ENCODE assay signal across 8 cellular contexts in genomic region chr11:64306563-64306875, GRCh38. TPM values are rescaled to one million over a fixed set of nuclear protein-coding genes. Genes with fewer than 3 reads are reported as not detected.
A peak's percentile ranks its signal among the peaks of the same experiment; 100 is the strongest.
DNase-seq lines count a peak whose midpoint lies in the region; ATAC-seq and TF ChIP-seq lines count a peak whose summit lies in the region.

No MANE protein-coding gene starts in this region.

- no peak for ATAC-seq in naive thymus-derived CD8-positive, alpha-beta T cell
- ATAC-seq in HG02678 (IDR thresholded peaks at IDR 0.05; ENCODE audit: unreplicated experiment) (no peak), GM18909 (IDR thresholded peaks at IDR 0.05; ENCODE audit: poor library complexity, unreplicated experiment) (no peak)

- H3K27ac Mint-ChIP-seq in naive thymus-derived CD8-positive, alpha-beta T cell, result peak overlapping the region; percentile 86 to 97 (median 94)

- H3K9me3 ChIP-seq in MG63 (no peaks in the 10 kb centered on the region), ectodermal cell (ENCODE audit: control insufficient read depth, low read length) (no peaks in the 10 kb centered on the region)

- H3K27me3 ChIP-seq in MG63, result no peaks in the 10 kb centered on the region
- H3K27me3 ChIP-seq in ectodermal cell (ENCODE audit: control insufficient read depth, insufficient read depth, low read length, poor library complexity, severe bottlenecking), result peaks cover 20% of the 10 kb centered on the region

- H3K27ac ChIP-seq in ectodermal cell (ENCODE audit: insufficient read depth, low read depth, low read length, poor library complexity, severe bottlenecking), result no peak overlapping the region

- WGBS in ectodermal cell, 2 experiments, result 28 to 32% methylated on average over 9 of the region's 9 CpGs

- H3K36me3 Mint-ChIP-seq in naive thymus-derived CD8-positive, alpha-beta T cell, result peaks cover 0 to 15% (median 0%) of the 10 kb centered on the region in 3 donors

- DNase-seq in AG10803 (ENCODE audit: low read depth) (no peak), MG63 (no peak), iPS-NIHi7 (ENCODE audit: extremely low spot score) (no peak)
- DNase-seq in naive thymus-derived CD8-positive, alpha-beta T cell, result no peak
- no peak for DNase-seq in activated CD8-positive, alpha-beta memory T cell treated with anti-CD3 and anti-CD28 coated beads, Interleukin-2, amount 50 U/mL, for 48 hours

- H3K4me3 Mint-ChIP-seq in naive thymus-derived CD8-positive, alpha-beta T cell, result peak overlapping the region; percentile 88 to 99 (median 96)

- H3K9me3 Mint-ChIP-seq in naive thymus-derived CD8-positive, alpha-beta T cell, result no peaks in the 10 kb centered on the region

- H3K27me3 Mint-ChIP-seq in naive thymus-derived CD8-positive, alpha-beta T cell, result peaks cover 0 to 5% (median 4%) of the 10 kb centered on the region in 5 donors

- H3K36me3 ChIP-seq in MG63, result peaks cover 8% of the 10 kb centered on the region
- no peaks in the 10 kb centered on the region for H3K36me3 ChIP-seq in ectodermal cell (ENCODE audit: control insufficient read depth, insufficient read depth, low read length)

- no peak for TF ChIP-seq CTCF in AG10803 (conservative IDR thresholded peaks at IDR 0.05; ENCODE audit: low read length)

- POLR2A ChIA-PET in naive thymus-derived CD8-positive, alpha-beta T cell (lab: Charles Lee), result interaction anchor here (1.3 to 7.5 kb wide), 4 partner anchors 11 to 100 kb away, joined by 3 to 113 read pairs (median 34); partner anchors contain the start of genes FERMT3, PRDX5 and TRMT112

- H3K4me3 ChIP-seq in AG10803 (ENCODE audit: low read length), result peak overlapping the region; percentile 75
- H3K4me3 ChIP-seq in MG63, result peak overlapping the region; percentile 74
- H3K4me3 ChIP-seq in ectodermal cell (ENCODE audit: insufficient read depth, low read depth, low read length), result peak overlapping the region; percentile 66

- peaks cover 19 to 41% (median 35%) of the 10 kb centered on the region in 4 donors for H3K4me1 Mint-ChIP-seq in naive thymus-derived CD8-positive, alpha-beta T cell

- peaks cover 8% of the 10 kb centered on the region for H3K4me1 ChIP-seq in ectodermal cell (ENCODE audit: control insufficient read depth, insufficient read depth, low read length)

RNA-seq across cellular contexts. Expression of gene ESRRA, which starts 1.2 kb away (rescaled TPM):
- total RNA-seq in MG63 (2014; rRNA removed; shearing (Covaris generic); ENCODE audit: low replicate concordance), result 52.0 and 79.2 TPM in 2 replicates
- 19.6 TPM for polyA plus RNA-seq in ectodermal cell (2013, experiment 1 of 4)
- polyA plus RNA-seq in ectodermal cell (2013, experiment 2 of 4), result 17.8 TPM
- polyA plus RNA-seq in ectodermal cell (2013, experiment 3 of 4), result 11.3 TPM
- 12.8 TPM for polyA plus RNA-seq in ectodermal cell (2013, experiment 4 of 4)
- 10 to 100 TPM; 19.9 to 24.9 TPM for total RNA-seq in naive thymus-derived CD8-positive, alpha-beta T cell
- 1 to 10 TPM; 3.5 to 9.1 (median 4.8) TPM for polyA plus RNA-seq in naive thymus-derived CD8-positive, alpha-beta T cell

RNA-seq across cellular contexts. Expression of gene CATSPERZ, which starts 6.4 kb away (rescaled TPM):
- not detected in 2 replicates for total RNA-seq in MG63 (2014; rRNA removed; shearing (Covaris generic); ENCODE audit: low replicate concordance)
- not detected for polyA plus RNA-seq in ectodermal cell (2013, experiment 1 of 4)
- polyA plus RNA-seq in ectodermal cell (2013, experiment 2 of 4), result not detected
- polyA plus RNA-seq in ectodermal cell (2013, experiment 3 of 4), result 0.75 TPM
- not detected for polyA plus RNA-seq in ectodermal cell (2013, experiment 4 of 4)
- not detected for total RNA-seq in naive thymus-derived CD8-positive, alpha-beta T cell
- polyA plus RNA-seq in naive thymus-derived CD8-positive, alpha-beta T cell, result not detected

RNA-seq across cellular contexts. Expression of gene TRMT112, which starts 10.8 kb away (rescaled TPM):
- total RNA-seq in MG63 (2014; rRNA removed; shearing (Covaris generic); ENCODE audit: low replicate concordance), result 356 and 508 TPM in 2 replicates
- polyA plus RNA-seq in ectodermal cell (2013, experiment 1 of 4), result 226 TPM
- polyA plus RNA-seq in ectodermal cell (2013, experiment 2 of 4), result 227 TPM
- polyA plus RNA-seq in ectodermal cell (2013, experiment 3 of 4), result 201 TPM
- polyA plus RNA-seq in ectodermal cell (2013, experiment 4 of 4), result 231 TPM
- total RNA-seq in naive thymus-derived CD8-positive, alpha-beta T cell, result 100 to 1,000 TPM; 159 to 162 TPM
- polyA plus RNA-seq in naive thymus-derived CD8-positive, alpha-beta T cell, result 100 to 1,000 TPM; 509 to 524 (median 515) TPM

RNA-seq across cellular contexts. Expression of gene PRDX5, which starts 11.4 kb away (rescaled TPM):
- 291 and 333 TPM in 2 replicates for total RNA-seq in MG63 (2014; rRNA removed; shearing (Covaris generic); ENCODE audit: low replicate concordance)
- polyA plus RNA-seq in ectodermal cell (2013, experiment 1 of 4), result 200 TPM
- polyA plus RNA-seq in ectodermal cell (2013, experiment 2 of 4), result 190 TPM
- polyA plus RNA-seq in ectodermal cell (2013, experiment 3 of 4), result 130 TPM
- polyA plus RNA-seq in ectodermal cell (2013, experiment 4 of 4), result 144 TPM
- 10 to 100 TPM; 47.5 to 51.5 TPM for total RNA-seq in naive thymus-derived CD8-positive, alpha-beta T cell
- polyA plus RNA-seq in naive thymus-derived CD8-positive, alpha-beta T cell, result 100 to 1,000 TPM; 186 to 239 (median 206) TPM

RNA-seq across cellular contexts. Expression of gene KCNK4, which starts 15.4 kb away (rescaled TPM):
- not detected in 2 replicates for total RNA-seq in MG63 (2014; rRNA removed; shearing (Covaris generic); ENCODE audit: low replicate concordance)
- polyA plus RNA-seq in ectodermal cell (2013, experiment 1 of 4), result not detected
- polyA plus RNA-seq in ectodermal cell (2013, experiment 2 of 4), result 0.27 TPM
- polyA plus RNA-seq in ectodermal cell (2013, experiment 3 of 4), result 0.21 TPM
- 0.57 TPM for polyA plus RNA-seq in ectodermal cell (2013, experiment 4 of 4)
- total RNA-seq in naive thymus-derived CD8-positive, alpha-beta T cell, result not detected
- not detected for polyA plus RNA-seq in naive thymus-derived CD8-positive, alpha-beta T cell
